In the genomic region with DNA sequence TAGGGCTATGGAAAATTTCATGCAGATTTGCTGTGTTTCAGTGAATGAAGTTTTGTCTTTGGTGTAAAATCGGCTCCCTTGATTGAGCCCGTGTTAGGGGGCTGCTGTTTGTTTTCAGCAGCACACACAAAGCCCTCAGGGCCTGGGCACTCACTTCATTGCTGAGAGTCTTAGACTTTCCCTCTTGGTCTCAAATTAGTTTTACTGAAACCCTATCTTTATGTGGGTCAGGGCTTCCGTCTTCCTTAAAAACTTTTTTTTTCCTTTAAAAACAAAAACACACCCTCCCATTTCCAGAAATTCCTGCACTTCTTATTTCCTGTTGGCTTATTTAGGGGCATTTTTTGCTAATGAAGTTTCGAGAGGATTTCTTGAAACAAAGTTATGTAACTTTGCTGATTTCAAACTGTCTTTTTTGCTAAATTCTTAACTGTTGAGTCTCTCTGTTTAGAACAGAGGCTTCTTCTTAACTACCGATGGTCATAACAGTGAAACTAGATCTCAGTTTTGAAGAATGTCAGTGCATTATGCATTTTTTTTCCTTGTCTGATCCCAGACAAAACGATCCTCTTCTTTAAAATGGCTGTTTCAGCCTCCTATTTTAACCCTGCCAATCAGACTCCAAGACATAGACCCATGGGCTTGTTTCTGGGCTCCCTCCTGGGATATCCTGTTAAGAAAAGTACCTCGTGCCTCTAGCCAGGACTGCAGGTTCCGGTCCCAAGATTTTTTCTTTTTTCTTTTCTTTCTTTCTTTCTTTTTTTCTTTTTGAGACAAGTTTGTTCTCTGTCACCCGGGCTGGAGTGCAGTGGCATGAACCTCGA, we compare ENCODE assay signal across 9 cellular contexts. TPM values are rescaled to one million over a fixed set of nuclear protein-coding genes. Genes with fewer than 3 reads are reported as not detected.
A peak's percentile ranks its signal among the peaks of the same experiment; 100 is the strongest.
DNase-seq lines count a peak whose midpoint lies in the region; FAIRE-seq and TF ChIP-seq lines count a peak whose summit lies in the region.
"Had no signal": no experiment of that assay in that cellular context is flagged by ENCODE, and none has a peak within 500 bp of the region (broad histone marks: within the 10 kb centered on the region; RNA-seq: fewer than 3 reads in every experiment).

No MANE protein-coding gene starts in this region.

- no peaks in the 10 kb centered on the region for H3K36me3 Mint-ChIP-seq in mesothelial cell of epicardium

- H4K5ac ChIP-seq in H1 (ENCODE audit: insufficient read length, low read depth, low read length), result peak overlapping the region; percentile 7

- H3K27me3 ChIP-seq in NT2/D1 (ENCODE audit: insufficient read depth, insufficient read length) (no peaks in the 10 kb centered on the region), H1 (replicated peaks in 1 of 4; ENCODE audit: control insufficient read depth in 3 of 4, extremely low read depth in 1 of 4, insufficient read depth in 3 of 4, low read length in 3 of 4) (no peaks in the 10 kb centered on the region), tibial artery (no peaks in the 10 kb centered on the region)

- no peak for TF ChIP-seq EP300 in H1 (IDR thresholded peaks at IDR 0.05; ENCODE audit: borderline replicate concordance in 1 of 2, low read depth in 2 of 2, low read length in 2 of 2)

- no peak for FAIRE-seq in H1 (lab: Jason Lieb, UNC)

- H3K4me1 Mint-ChIP-seq in mesothelial cell of epicardium, result peaks cover 80% of the 10 kb centered on the region
- H3K4me1 Mint-ChIP-seq: activated CD4-positive, alpha-beta T cell treated with anti-CD3 and anti-CD28 coated beads, Interleukin-2, amount 10 ng/mL, durations not matched to agents 24 days and 14 days had no signal

- no peak overlapping the region for H2BK5ac ChIP-seq in H1 (ENCODE audit: low read depth, low read length)

- H3K27me3 Mint-ChIP-seq in mesothelial cell of epicardium (ENCODE audit: low read depth), result no peaks in the 10 kb centered on the region

- POLR2A ChIA-PET in H1 (lab: Charles Lee; ENCODE audit: partially characterized antibody), result interaction anchor here (0.7 to 2.1 kb wide), 3 partner anchors 23 to 95 kb away, joined by 3 to 6 read pairs (median 3); a partner anchor contains a TSS

- peak overlapping the region; percentile 71 for H2AFZ ChIP-seq in H1 (ENCODE audit: low read length)

- H4K91ac ChIP-seq in H1 (replicated peaks; ENCODE audit: insufficient read length, low read length), result no peak overlapping the region

- H3K79me2 ChIP-seq in H1 (ENCODE audit: control insufficient read depth in 1 of 2, insufficient read depth in 2 of 2, low read length in 2 of 2), result no peaks in the 10 kb centered on the region; a peak in 1 of 4 replicates

- WGBS in H1 (ENCODE audit: extremely low coverage in 1 of 2, insufficient coverage in 1 of 2, insufficient read length in 1 of 2, insufficient replicate concordance in 2 of 2, low coverage in 1 of 2, low lambda C conversion rate in 2 of 2, missing lambda C conversion rate in 1 of 2), 2 experiments, result 78% methylated on average over 10 of the region's 10 CpGs; no CpG with 5 or more reads in 1 of the 2 experiments

- no peak overlapping the region for H3K4me2 ChIP-seq in H1 (ENCODE audit: insufficient read depth in 1 of 2, low read depth in 2 of 2, low read length in 2 of 2)

- intact Hi-C loops in tibial artery (cut with DNase I; ENCODE audit: low total_unique reads), result loop anchor here (5.0 kb wide), 1 partner anchor 90 kb away; a partner anchor contains a TSS

- TF ChIP-seq CTCF in H1 (IDR thresholded peaks at IDR 0.05; ENCODE audit: control extremely low read depth in 1 of 3, insufficient read depth in 1 of 3, low read depth in 1 of 3, low read length in 3 of 3) (no peak), mesothelial cell of epicardium (IDR thresholded peaks at IDR 0.05; ENCODE audit: unreplicated experiment) (no peak), tibial artery (IDR thresholded peaks at IDR 0.05) (no peak)

- H3K36me3 ChIP-seq in NT2/D1 (ENCODE audit: insufficient read depth, insufficient read length, low read length), result no peaks in the 10 kb centered on the region
- H3K36me3 ChIP-seq in H1 (ENCODE audit: control insufficient read depth in 2 of 4, insufficient read depth in 4 of 4, low read length in 3 of 4), result no peaks in the 10 kb centered on the region
- no peaks in the 10 kb centered on the region for H3K36me3 ChIP-seq in tibial artery

- H3K4me1 ChIP-seq in NT2/D1 (ENCODE audit: insufficient read depth, insufficient read length), result peaks cover 7% of the 10 kb centered on the region
- peaks cover 5 to 16% (median 8%) of the 10 kb centered on the region in 4 experiments for H3K4me1 ChIP-seq in H1 (replicated peaks in 1 of 4; ENCODE audit: control insufficient read depth in 3 of 4, insufficient read depth in 4 of 4, low read length in 3 of 4)
- H3K4me1 ChIP-seq in tibial artery, result peaks cover 0 to 76% (median 49%) of the 10 kb centered on the region in 4 donors

- H3K56ac ChIP-seq in H1 (replicated peaks; ENCODE audit: insufficient read length, low read depth, low read length), result no peak overlapping the region

- peak overlapping the region; percentile 1 for H3K9ac ChIP-seq in NT2/D1 (ENCODE audit: insufficient read length, low read depth)
- no peak overlapping the region for H3K9ac ChIP-seq in H1 (replicated peaks in 1 of 4; ENCODE audit: extremely low read depth in 1 of 4, low read depth in 3 of 4, low read length in 3 of 4)

- no peaks in the 10 kb centered on the region for H3K9me3 Mint-ChIP-seq in mesothelial cell of epicardium
- H3K9me3 Mint-ChIP-seq: activated CD4-positive, alpha-beta T cell treated with anti-CD3 and anti-CD28 coated beads, Interleukin-2, amount 10 ng/mL, durations not matched to agents 24 days and 14 days had no signal

- H3K9me3 ChIP-seq in NT2/D1 (ENCODE audit: insufficient read depth, low read length) (peaks cover 13% of the 10 kb centered on the region; the same call in 1 of the 2 replicates), H1 (ENCODE audit: insufficient read depth in 2 of 2, low read depth in 1 of 2, low read length in 1 of 2) (no peaks in the 10 kb centered on the region), tibial artery (no peaks in the 10 kb centered on the region)

- H3K18ac ChIP-seq in H1 (ENCODE audit: extremely low read depth, low read length), result no peak overlapping the region

- no peaks in the 10 kb centered on the region for H3K79me1 ChIP-seq in H1 (ENCODE audit: low read depth, low read length)

- H3K23me2 ChIP-seq in H1 (ENCODE audit: low read depth, low read length), result no peaks in the 10 kb centered on the region

- H3K27ac Mint-ChIP-seq in mesothelial cell of epicardium, result peak overlapping the region; percentile 98
- H3K27ac Mint-ChIP-seq: activated CD4-positive, alpha-beta T cell treated with anti-CD3 and anti-CD28 coated beads, Interleukin-2, amount 10 ng/mL, durations not matched to agents 24 days and 14 days had no signal

- H3K4me3 ChIP-seq in NT2/D1 (ENCODE audit: insufficient read length, low read depth), result no peak overlapping the region
- H3K4me3 ChIP-seq in H1 (ENCODE audit: extremely low read depth in 1 of 4, insufficient read depth in 2 of 4, low read depth in 3 of 4, low read length in 4 of 4), result no peak overlapping the region
- peak overlapping the region; percentile 0 to 2 for H3K4me3 ChIP-seq in tibial artery

- H3K4ac ChIP-seq in H1 (replicated peaks; ENCODE audit: insufficient read length, low read depth, low read length), result no peak overlapping the region

- H2BK120ac ChIP-seq in H1 (replicated peaks; ENCODE audit: low read depth, low read length), result no peak overlapping the region

- H2BK20ac ChIP-seq in H1 (ENCODE audit: low read length), result no peak overlapping the region

- TF ChIP-seq POLR2A in H1 (IDR thresholded peaks at IDR 0.05; ENCODE audit: control extremely low read depth in 1 of 2, low read depth in 2 of 2, low read length in 2 of 2), result no peak

- no peak overlapping the region for H3K23ac ChIP-seq in H1 (ENCODE audit: insufficient read length)

- H2BK12ac ChIP-seq in H1 (ENCODE audit: low read depth, low read length), result peak overlapping the region; percentile 35; the same call in 1 of the 2 replicates

- TF ChIP-seq RAD21 in H1 (IDR thresholded peaks at IDR 0.05 in 1 of 2, conservative IDR thresholded peaks at IDR 0.05 in 1 of 2; ENCODE audit: low read depth in 2 of 2, low read length in 2 of 2), result no peak

- no peak overlapping the region for H2BK15ac ChIP-seq in H1 (ENCODE audit: low read length)

- H2AK5ac ChIP-seq in H1 (ENCODE audit: low read depth, low read length), result no peak overlapping the region

- DNase-seq in NT2/D1 (ENCODE audit: low read depth, low spot score) (no peak), H1 (ENCODE audit: low read depth in 1 of 2, low spot score in 2 of 2) (peak in 1 of 2 experiments; percentile 20), mesothelial cell of epicardium (ENCODE audit: low spot score in 2 of 2, unreplicated experiment in 2 of 2) (no peak), tibial artery (no peak), HuH-7.5 (ENCODE audit: low spot score) (no peak), HuH-7 (ENCODE audit: low spot score) (no peak), NCI-H2171 treated with DMSO at 0.1 percent for 48 hours (lab: John Stamatoyannopoulos, UW) (no peak), mucosa of gallbladder (ENCODE audit: low spot score) (no peak)

- no peak overlapping the region for H4K8ac ChIP-seq in H1 (ENCODE audit: extremely low read depth, insufficient read depth, low read length)

- CTCF ChIA-PET in H1 (lab: Charles Lee; ENCODE audit: partially characterized antibody), result interaction anchor here (1.3 to 2.5 kb wide), 5 partner anchors 8 to 156 kb away, joined by 4 to 9 read pairs (median 5); no protein-coding TSS in a partner anchor

- no peaks in the 10 kb centered on the region for H4K20me1 ChIP-seq in H1 (replicated peaks in 1 of 2; ENCODE audit: control insufficient read depth in 1 of 2, insufficient read depth in 2 of 2, low read length in 2 of 2)

- H3K27ac ChIP-seq in H1 (ENCODE audit: low read depth, low read length) (no peak overlapping the region), tibial artery (peak overlapping the region; percentile 65 to 72)

- peak overlapping the region; percentile 14 for H3K4me3 Mint-ChIP-seq in mesothelial cell of epicardium
- H3K4me3 Mint-ChIP-seq: activated CD4-positive, alpha-beta T cell treated with anti-CD3 and anti-CD28 coated beads, Interleukin-2, amount 10 ng/mL, durations not matched to agents 24 days and 14 days had no signal

- H3K14ac ChIP-seq in H1 (ENCODE audit: insufficient read length), result no peak overlapping the region

RNA-seq across cellular contexts. Expression of a gene that starts 23.3 kb away (rescaled TPM):
- 31.0 and 34.0 TPM in 2 replicates for total RNA-seq in H1 (2021; fragmentation: NEBNext Ultra II Directional; extraction: Animal tissue kit (Norgen Biotek cat#: 25700))
- 17.0 and 33.3 TPM in 2 replicates for polyA plus RNA-seq in H1 (2011; rRNA removed)
- 43.8 TPM for polyA plus RNA-seq in H1 (2011; cell fraction: cytosol; rRNA removed)
- 4.2 TPM for polyA plus RNA-seq in H1 (2011; cell fraction: nucleus; rRNA removed)
- 30.0 to 63.3 TPM (median 32.0 TPM) in 4 replicates for polyA plus RNA-seq in H1 (2012, experiment 1 of 2)
- 8.1 TPM for polyA plus RNA-seq in H1 (2012, experiment 2 of 2)
- polyA plus RNA-seq in H1 (2013, experiment 1 of 2), result 20.6 TPM
- polyA plus RNA-seq in H1 (2013, experiment 2 of 2), result 22.3 TPM
- 13.7 and 16.9 TPM in 2 replicates for polyA minus RNA-seq in H1 (2011; rRNA and poly(A)+ RNA removed)
- polyA minus RNA-seq in H1 (2011; cell fraction: cytosol; rRNA and poly(A)+ RNA removed), result 7.8 TPM
- polyA minus RNA-seq in H1 (2011; cell fraction: nucleus; rRNA and poly(A)+ RNA removed), result 9.8 TPM
- total RNA-seq in mesothelial cell of epicardium, result 63.0 to 64.7 TPM (median 63.1 TPM) in 3 replicates
- 53.6 TPM for total RNA-seq in mucosa of gallbladder

RNA-seq across cellular contexts. Expression of a gene that starts 23.4 kb away (rescaled TPM):
- total RNA-seq in H1 (2021; fragmentation: NEBNext Ultra II Directional; extraction: Animal tissue kit (Norgen Biotek cat#: 25700)), result 15.5 and 18.2 TPM in 2 replicates
- polyA plus RNA-seq in H1 (2011; rRNA removed), result 4.5 and 5.3 TPM in 2 replicates
- 11.4 TPM for polyA plus RNA-seq in H1 (2011; cell fraction: cytosol; rRNA removed)
- 16.1 TPM for polyA plus RNA-seq in H1 (2011; cell fraction: nucleus; rRNA removed)
- 12.9 to 18.9 TPM (median 15.6 TPM) in 4 replicates for polyA plus RNA-seq in H1 (2012, experiment 1 of 2)
- 1.0 TPM for polyA plus RNA-seq in H1 (2012, experiment 2 of 2)
- polyA plus RNA-seq in H1 (2013, experiment 1 of 2), result 19.9 TPM
- polyA plus RNA-seq in H1 (2013, experiment 2 of 2), result 20.7 TPM
- polyA minus RNA-seq in H1 (2011; rRNA and poly(A)+ RNA removed), result 3.9 and 11.1 TPM in 2 replicates
- polyA minus RNA-seq in H1 (2011; cell fraction: cytosol; rRNA and poly(A)+ RNA removed), result 10.1 TPM
- 35.0 TPM for polyA minus RNA-seq in H1 (2011; cell fraction: nucleus; rRNA and poly(A)+ RNA removed)
- 20.8 to 23.5 TPM (median 22.5 TPM) in 3 replicates for total RNA-seq in mesothelial cell of epicardium
- 17.3 TPM for total RNA-seq in mucosa of gallbladder

Comparison
In these comparisons a context has a peak if more than half of its experiments do, and no peak if none do; other contexts are left out.
1. H3K4me3 ChIP-seq: peak in tibial artery (2 of 2); none in NT2/D1 (single experiment) and H1 (0 of 4).